10 cellular contexts compared by ENCODE assay signal in the genomic region with DNA sequence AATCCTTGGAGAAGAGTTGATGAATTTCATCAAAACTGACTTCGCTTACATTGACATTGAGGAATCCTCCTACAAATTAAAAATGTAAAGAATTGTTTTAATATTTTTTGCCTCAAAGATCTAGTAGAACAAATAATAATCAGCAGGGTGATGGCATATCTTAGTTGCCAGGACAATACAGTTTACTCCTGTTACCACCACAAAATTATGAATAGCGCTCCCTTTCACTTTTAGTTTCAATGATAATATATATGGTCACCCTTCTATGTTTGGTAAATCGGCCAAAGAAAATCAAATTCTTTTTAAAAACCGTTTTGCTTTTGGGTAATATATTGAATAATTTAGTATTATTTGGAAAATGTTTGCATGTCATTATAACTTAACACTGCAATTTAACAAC. TPM values are rescaled to one million over a fixed set of nuclear protein-coding genes. Genes with fewer than 3 reads are reported as not detected.
"Had no signal": no experiment of that assay in that cellular context is flagged by ENCODE, and none has a peak within 500 bp of the region (broad histone marks: within the 10 kb centered on the region; RNA-seq: fewer than 3 reads in every experiment).

No MANE protein-coding gene starts in this region.

- ATAC-seq: HCT116, K562 had no signal

- H3K4me3 Mint-ChIP-seq: HFFc6 had no signal

- DNase-seq: GOT3, H7, HFFc6, IMR-90, KG1 had no signal

- H3K27ac Mint-ChIP-seq: HFFc6 had no signal

- H3K36me3 ChIP-seq: HAP-1 had no signal

- FAIRE-seq: HTR-8/SVneo, K562 had no signal

- H3K9me3 ChIP-seq: HAP-1 had no signal

- H3K4me3 ChIP-seq: HAP-1, K562 had no signal

RNA-seq across cellular contexts. Expression of a gene that starts 39.0 kb away (rescaled TPM):
- total RNA-seq: HFFc6 had no signal

RNA-seq across cellular contexts. Expression of a gene that starts 53.7 kb away (rescaled TPM):
- total RNA-seq: H4, H7, HFFc6, IMR-90 had no signal
- polyA plus RNA-seq: IMR-90 had no signal
